ENCODE assay signal across 1 cellular context in genomic region chr6:132798820-132799538, GRCh38.
TF ChIP-seq lines count a peak whose summit lies in the region.

No MANE protein-coding gene starts in this region.

TF ChIP-seq in liver, 16 proteins besides CTCF, POLR2A, EP300 and RAD21 (continued from another document):
- TF ChIP-seq ZBTB33 (IDR thresholded peaks at IDR 0.05), result no peak
